ENCODE assay signal across 8 cellular contexts in the genomic region with DNA sequence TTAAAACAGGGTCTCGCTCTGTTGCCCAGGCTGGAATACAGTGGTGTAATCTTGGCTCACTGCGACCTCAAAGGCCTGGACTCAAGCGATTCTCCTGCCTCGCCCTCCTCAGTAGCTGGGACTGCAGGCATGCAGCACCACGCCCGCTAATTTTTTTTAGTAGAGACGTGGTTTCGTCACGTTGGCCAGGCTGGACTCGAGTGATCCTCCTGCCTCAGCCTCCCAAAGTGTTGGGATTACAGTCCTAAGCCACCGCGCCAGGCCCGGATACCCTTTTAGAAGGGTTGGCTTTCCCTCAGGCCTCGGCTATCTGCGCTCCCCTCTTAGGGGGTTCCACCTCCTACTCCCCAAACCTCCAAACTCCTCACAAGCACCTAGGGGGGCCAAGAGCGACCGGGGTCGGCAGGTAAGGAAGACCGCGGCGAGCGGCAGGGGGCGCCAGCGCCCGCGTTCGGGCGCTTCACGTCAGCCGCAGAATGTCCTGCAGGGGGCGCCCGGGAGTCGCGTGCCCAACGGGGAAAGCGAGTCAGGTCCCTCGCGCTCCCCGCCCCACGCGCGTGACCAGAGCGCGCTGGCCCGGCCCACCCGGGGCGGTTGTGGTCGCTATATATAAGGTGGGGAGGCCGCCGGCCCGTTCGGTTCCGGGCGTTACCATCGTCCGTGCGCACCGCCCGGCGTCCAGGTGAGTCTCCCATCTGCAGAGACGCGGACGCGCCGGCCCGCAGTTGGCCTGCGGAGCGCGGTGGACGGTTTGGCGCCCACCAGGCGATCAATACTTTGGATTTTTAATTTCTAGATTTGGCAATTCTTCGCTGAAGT.
A peak's percentile ranks its signal among the peaks of the same experiment; 100 is the strongest.
DNase-seq lines count a peak whose midpoint lies in the region; ATAC-seq and TF ChIP-seq lines count a peak whose summit lies in the region.

No MANE protein-coding gene starts in this region.

- no peak overlapping the region for H3K9ac ChIP-seq in KMS-11

- DNase-seq in AML-193 (lab: John Stamatoyannopoulos, UW) (peak; percentile 12 to 19), kidney tubule cell (ENCODE audit: low spot score) (peak; percentile 74), GF-D8 (lab: John Stamatoyannopoulos, UW) (no peak)
- DNase-seq in central memory CD8-positive, alpha-beta T cell (ENCODE audit: low spot score in 2 of 2) = peak; percentile 71 to 91
- DNase-seq in stimulated activated CD4-positive, alpha-beta T cell treated with anti-CD3 and anti-CD28 coated beads, Interleukin-2, amount 100 ng/mL, for 4 hours (ENCODE audit: low read depth) = peak; percentile 75

- H2AFZ ChIP-seq in KMS-11 (ENCODE audit: low read depth) = peak overlapping the region; percentile 69

- H3K36me3 ChIP-seq in KMS-11 (ENCODE audit: insufficient read depth) = no peaks in the 10 kb centered on the region

- no peak overlapping the region for H3K27ac Mint-ChIP-seq in central memory CD8-positive, alpha-beta T cell (ENCODE audit: low read depth)

- H3K4me2 ChIP-seq in KMS-11 = peak overlapping the region; percentile 38; the same call in 1 of the 2 replicates

- no peak overlapping the region for H3K27ac ChIP-seq in KMS-11

- no peaks in the 10 kb centered on the region for H3K27me3 Mint-ChIP-seq in central memory CD8-positive, alpha-beta T cell

- H3K9me3 Mint-ChIP-seq in central memory CD8-positive, alpha-beta T cell = no peaks in the 10 kb centered on the region

- H3K4me1 Mint-ChIP-seq in central memory CD8-positive, alpha-beta T cell = no peaks in the 10 kb centered on the region

- H3K4me3 ChIP-seq in KMS-11 (IDR thresholded peaks at IDR 0.05; ENCODE audit: insufficient read depth, low read depth, low read length) = no peak overlapping the region

- no peaks in the 10 kb centered on the region for H4K20me1 ChIP-seq in KMS-11 (ENCODE audit: insufficient read depth)

- peaks cover 3% of the 10 kb centered on the region for H3K36me3 Mint-ChIP-seq in central memory CD8-positive, alpha-beta T cell (ENCODE audit: insufficient read depth)

- no peak overlapping the region for H3K4me3 Mint-ChIP-seq in central memory CD8-positive, alpha-beta T cell

- H3K4me1 ChIP-seq in KMS-11 (ENCODE audit: low read depth, poor library complexity, severe bottlenecking) = peaks cover 6% of the 10 kb centered on the region

- no peaks in the 10 kb centered on the region for H3K27me3 ChIP-seq in KMS-11 (ENCODE audit: insufficient read depth, low read depth)

- peak; percentile 98 for TF ChIP-seq CTCF in KMS-11 (conservative IDR thresholded peaks at IDR 0.05; ENCODE audit: low read depth, low read length)

- ATAC-seq in GM19452 (IDR thresholded peaks at IDR 0.05; ENCODE audit: unreplicated experiment) = peak; percentile 89
- peak; percentile 87 to 94 for ATAC-seq in activated CD4-positive, CD25-positive, alpha-beta regulatory T cell treated with anti-CD3 and anti-CD28 coated beads, Interleukin-2, amount 50 U/mL, for 24 hours
- peak; percentile 85 for ATAC-seq in central memory CD8-positive, alpha-beta T cell (replicated peaks; ENCODE audit: extremely low read depth, poor library complexity, severe bottlenecking)

- H3K79me2 ChIP-seq in KMS-11 (ENCODE audit: insufficient read depth, low read depth) = no peaks in the 10 kb centered on the region
